In the genomic region with DNA sequence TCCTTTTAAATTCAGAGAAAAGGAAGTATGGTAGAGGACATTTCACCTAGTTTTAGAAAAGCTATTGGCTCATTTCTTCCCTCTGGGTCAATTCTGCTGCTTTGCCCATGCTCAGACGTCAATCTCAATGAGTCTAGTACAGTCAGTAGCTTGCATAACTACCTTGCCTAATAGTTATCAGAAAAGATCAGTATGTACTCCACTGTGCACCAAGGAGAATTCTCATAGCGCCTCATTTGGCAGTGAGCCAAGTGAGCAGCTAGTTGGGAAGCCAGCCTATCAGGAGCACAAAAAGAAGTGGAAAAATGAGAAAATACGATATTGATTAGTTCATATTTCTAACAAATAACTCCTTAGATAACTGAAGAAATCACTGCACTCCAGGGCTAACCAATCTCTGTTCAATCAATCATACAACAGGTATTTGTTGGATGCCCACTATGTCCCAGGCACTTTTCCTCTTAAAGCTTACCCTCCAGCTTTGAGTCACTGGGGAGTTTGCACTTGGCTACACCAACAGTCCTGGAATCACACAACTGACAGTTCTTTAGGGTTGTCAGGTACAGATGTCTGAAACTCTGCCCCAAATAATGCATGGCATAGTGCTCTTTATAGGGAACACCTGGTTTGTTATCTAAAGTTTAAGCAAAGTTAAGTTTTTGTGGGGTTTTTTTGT, we compare ENCODE assay signal across 1 cellular context.
TF ChIP-seq lines count a peak whose summit lies in the region.

No MANE protein-coding gene starts in this region.

TF ChIP-seq in liver, 16 proteins besides CTCF, POLR2A, EP300 and RAD21 (continued from another document):
- TF ChIP-seq EGR1 (IDR thresholded peaks at IDR 0.05; ENCODE audit: low read depth in 2 of 2) = peak in 1 of 2 donors; percentile 25
- peak; percentile 85 for TF ChIP-seq ZBTB33 (IDR thresholded peaks at IDR 0.05)
- TF ChIP-seq SP1 (IDR thresholded peaks at IDR 0.05) = peak; percentile 91
- peak; percentile 82 for TF ChIP-seq YY1 (IDR thresholded peaks at IDR 0.05)
- TF ChIP-seq TAF1 (conservative IDR thresholded peaks at IDR 0.05) = no peak
- TF ChIP-seq JUND (IDR thresholded peaks at IDR 0.05) = peak; percentile 76
